ENCODE assay signal across 1 cellular context in genomic region chr16:3235856-3236669, GRCh38.
TF ChIP-seq lines count a peak whose summit lies in the region.

No MANE protein-coding gene starts in this region.

TF ChIP-seq in GM23338, 12 proteins besides CTCF, POLR2A, EP300 and RAD21 (continued from another document):
- no peak for TF ChIP-seq ZNF462 (CRISPR knock-in tag; IDR thresholded peaks at IDR 0.05)
- no peak for TF ChIP-seq CREB1 (CRISPR knock-in tag; IDR thresholded peaks at IDR 0.05; ENCODE audit: low read depth)
- TF ChIP-seq REST (IDR thresholded peaks at IDR 0.05; ENCODE audit: unreplicated experiment) = no peak
- no peak for TF ChIP-seq EZH2phosphoT487 (IDR thresholded peaks at IDR 0.05; ENCODE audit: unreplicated experiment)
- TF ChIP-seq JUNB (IDR thresholded peaks at IDR 0.05; ENCODE audit: unreplicated experiment) = no peak
TF ChIP-seq in GM23338: peak in this region for 0.
